Comparison of ENCODE assay signal across 21 cellular contexts in the genomic region with DNA sequence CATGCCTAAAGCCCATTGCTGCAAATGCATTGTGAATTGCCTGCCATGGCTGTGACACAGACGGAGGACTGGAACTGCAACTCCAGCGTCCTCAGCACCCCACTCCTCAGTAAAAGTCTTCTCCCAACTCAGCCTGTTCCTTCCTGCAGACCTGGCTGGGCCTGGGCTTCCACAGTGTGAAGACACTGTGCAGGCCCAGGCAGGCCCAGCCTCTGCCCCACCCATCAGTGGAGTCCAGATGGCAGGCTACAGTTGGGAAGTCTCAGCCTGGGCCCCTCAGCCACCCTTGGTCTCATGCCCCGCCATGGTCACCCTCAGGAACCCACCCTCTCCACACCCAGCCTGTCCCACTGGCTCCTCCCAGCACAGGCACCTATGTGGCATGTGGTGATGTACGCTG. TPM values are rescaled to one million over a fixed set of nuclear protein-coding genes. Genes with fewer than 3 reads are reported as not detected.
"Had no signal": no experiment of that assay in that cellular context is flagged by ENCODE, and none has a peak within 500 bp of the region (broad histone marks: within the 10 kb centered on the region; RNA-seq: fewer than 3 reads in every experiment).

No MANE protein-coding gene starts in this region.

- FAIRE-seq: kidney had no signal

- H3K4me1 ChIP-seq: colonic mucosa had no signal

- DNase-seq: activated CD4-positive, alpha-beta T cell treated with anti-CD3 and anti-CD28 coated beads, Interleukin-2, amount 10 ng/mL, durations not matched to agents 24 days and 14 days; activated CD8-positive, alpha-beta T cell treated with anti-CD3 and anti-CD28 coated beads, Interleukin-2, amount 10 ng/mL, durations not matched to agents 7 days and 5 days; activated naive CD4-positive, alpha-beta T cell treated with anti-CD3 and anti-CD28 coated beads for 36 hours; activated naive CD8-positive, alpha-beta T cell treated with anti-CD3 and anti-CD28 coated beads, Interleukin-2, amount 50 U/mL, for 24 hours; activated T-cell treated with anti-CD3 and anti-CD28 coated beads, Interleukin-2, amount 50 U/mL, for 24 hours; anterior cingulate cortex; colonic mucosa; erythroblast; gastrocnemius medialis; head of caudate nucleus; kidney; nephron progenitor cell; right cardiac atrium; T1000; transverse colon had no signal

- H3K9me3 ChIP-seq: colonic mucosa, gastrocnemius medialis, prostate gland, transverse colon had no signal

- H3K4me3 ChIP-seq: colonic mucosa, gastrocnemius medialis, prostate gland, transverse colon had no signal

- ATAC-seq: activated CD8-positive, alpha-beta T cell treated with anti-CD3 and anti-CD28 coated beads, Interleukin-2, amount 10 ng/mL, durations not matched to agents 7 days and 5 days; activated naive CD8-positive, alpha-beta T cell treated with anti-CD3 and anti-CD28 coated beads, Interleukin-2, amount 50 U/mL, for 24 hours; gastrocnemius medialis; left lobe of liver; right cardiac atrium had no signal

- H3K36me3 ChIP-seq: colonic mucosa, gastrocnemius medialis, prostate gland, transverse colon had no signal

- H3K27ac ChIP-seq: colonic mucosa, gastrocnemius medialis, prostate gland, transverse colon had no signal

RNA-seq across cellular contexts. Expression of a gene that starts 22.0 kb away (rescaled TPM):
- total RNA-seq: activated CD4-positive, alpha-beta T cell treated with anti-CD3 and anti-CD28 coated beads, Interleukin-2, amount 10 ng/mL, durations not matched to agents 24 days and 14 days; activated CD8-positive, alpha-beta T cell treated with anti-CD3 and anti-CD28 coated beads, Interleukin-2, amount 10 ng/mL, durations not matched to agents 7 days and 5 days; activated naive CD4-positive, alpha-beta T cell treated with anti-CD3 and anti-CD28 coated beads for 36 hours; colonic mucosa; gastrocnemius medialis; kidney; left lobe of liver; lung microvascular endothelial cell; myocyte; omental fat pad; prostate gland; right cardiac atrium; skeletal muscle tissue; transverse colon had no signal
- polyA plus RNA-seq: right cardiac atrium had no signal
